ENCODE assay signal across 14 cellular contexts in the genomic region with DNA sequence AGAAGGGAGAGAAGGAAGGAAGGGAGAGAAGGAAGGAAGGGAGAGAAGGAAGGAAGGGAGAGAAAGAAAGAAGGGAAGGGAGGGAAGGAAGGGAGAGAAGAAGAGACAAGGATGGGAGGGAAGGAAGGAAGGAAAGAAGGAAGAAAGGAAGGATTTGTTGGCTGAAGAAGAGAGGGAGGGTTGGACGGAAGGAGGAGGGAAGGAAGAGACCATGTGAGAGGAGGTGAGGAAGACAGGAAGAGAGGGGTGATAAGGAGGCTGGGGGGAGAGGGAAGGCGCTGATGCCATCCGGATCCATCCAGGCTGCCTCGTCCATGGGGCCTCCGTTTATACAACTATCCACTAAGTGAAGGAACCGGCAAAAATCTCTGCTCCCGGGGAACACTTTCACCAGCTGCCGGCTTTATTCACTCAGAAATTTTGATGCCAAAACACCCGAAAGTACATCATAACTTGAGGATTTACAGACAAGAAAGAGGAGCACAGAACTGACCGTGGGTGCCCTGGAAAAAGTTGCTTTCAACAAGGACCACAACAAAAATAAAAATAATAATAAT. TPM values are rescaled to one million over a fixed set of nuclear protein-coding genes. Genes with fewer than 3 reads are reported as not detected.
DNase-seq lines count a peak whose midpoint lies in the region; ATAC-seq and TF ChIP-seq lines count a peak whose summit lies in the region.
"Had no signal": no experiment of that assay in that cellular context is flagged by ENCODE, and none has a peak within 500 bp of the region (broad histone marks: within the 10 kb centered on the region; RNA-seq: fewer than 3 reads in every experiment).

No MANE protein-coding gene starts in this region.

- TF ChIP-seq CTCF in HFFc6 (IDR thresholded peaks at IDR 0.05): no peak
- no peak for TF ChIP-seq CTCF in esophagus muscularis mucosa (IDR thresholded peaks at IDR 0.05)
- no peak for TF ChIP-seq CTCF in MM.1S (IDR thresholded peaks at IDR 0.05; ENCODE audit: low read length)

- peaks cover 46% of the 10 kb centered on the region for H3K4me1 Mint-ChIP-seq in HFFc6 (ENCODE audit: low read depth)
- H3K4me1 Mint-ChIP-seq: activated naive CD4-positive, alpha-beta T cell treated with anti-CD3 and anti-CD28 coated beads, Interleukin-2, amount 10 ng/mL, durations not matched to agents 7 days and 5 days had no signal

- H3K27ac ChIP-seq in ACC112 (ENCODE audit: low read depth, low read length) (peak overlapping the region; percentile 88), esophagus muscularis mucosa (replicated peaks in 1 of 4) (peak overlapping the region; percentile 40 to 86 (median 70)), rectal smooth muscle tissue (ENCODE audit: low read depth, low read length) (peak overlapping the region; percentile 12), MM.1S (ENCODE audit: low read length) (no peak overlapping the region)
- H3K27ac ChIP-seq: pancreas had no signal

- H3K27me3 ChIP-seq in ACC112 (ENCODE audit: insufficient read depth, low read length): no peaks in the 10 kb centered on the region
- H3K27me3 ChIP-seq in esophagus muscularis mucosa: no peaks in the 10 kb centered on the region
- no peaks in the 10 kb centered on the region for H3K27me3 ChIP-seq in rectal smooth muscle tissue (ENCODE audit: control insufficient read depth, insufficient read depth, low read length)
- H3K27me3 ChIP-seq in MM.1S (replicated peaks; ENCODE audit: insufficient read depth, low read length): no peaks in the 10 kb centered on the region
- H3K27me3 ChIP-seq: pancreas had no signal

- H3K79me2 ChIP-seq in ACC112 (ENCODE audit: control insufficient read depth, insufficient read depth, low read length, unreplicated experiment) (peaks cover 24% of the 10 kb centered on the region), MM.1S (ENCODE audit: low read length) (no peaks in the 10 kb centered on the region)

- intact Hi-C loops in esophagus muscularis mucosa (cut with DNase I): no loop called here

- H2AFZ ChIP-seq in ACC112 (ENCODE audit: low read length, unreplicated experiment): peak overlapping the region; percentile 25
- H2AFZ ChIP-seq in MM.1S (ENCODE audit: low read length): no peak overlapping the region

- H3F3A ChIP-seq in MM.1S (ENCODE audit: insufficient read depth, low read length): no peaks in the 10 kb centered on the region

- peak overlapping the region; percentile 72 for H3K4me3 Mint-ChIP-seq in HFFc6
- H3K4me3 Mint-ChIP-seq: activated naive CD4-positive, alpha-beta T cell treated with anti-CD3 and anti-CD28 coated beads, Interleukin-2, amount 10 ng/mL, durations not matched to agents 7 days and 5 days; T-cell had no signal

- H3K4me3 ChIP-seq in ACC112 (ENCODE audit: low read depth, low read length) (no peak overlapping the region), esophagus muscularis mucosa (peak overlapping the region in 1 of 4 donors; percentile 37), rectal smooth muscle tissue (ENCODE audit: low read length) (no peak overlapping the region), MM.1S (ENCODE audit: low read length) (no peak overlapping the region)
- H3K4me3 ChIP-seq: pancreas had no signal

- H3K36me3 Mint-ChIP-seq in HFFc6 (ENCODE audit: low read depth): peaks cover 35% of the 10 kb centered on the region

- ATAC-seq in GM21367 (IDR thresholded peaks at IDR 0.05; ENCODE audit: unreplicated experiment): no peak
- ATAC-seq: activated CD4-positive, CD25-positive, alpha-beta regulatory T cell treated with anti-CD3 and anti-CD28 coated beads, Interleukin-2, amount 50 U/mL, for 24 hours; pancreas; T-cell had no signal

- H4K20me1 ChIP-seq in MM.1S (ENCODE audit: insufficient read depth, low read length): no peaks in the 10 kb centered on the region

- H3K27me3 Mint-ChIP-seq in HFFc6 (ENCODE audit: insufficient read depth): peaks cover 2% of the 10 kb centered on the region; the same call in 1 of the 2 replicates
- H3K27me3 Mint-ChIP-seq: activated naive CD4-positive, alpha-beta T cell treated with anti-CD3 and anti-CD28 coated beads, Interleukin-2, amount 10 ng/mL, durations not matched to agents 7 days and 5 days; T-cell had no signal

- H3K9me2 ChIP-seq in MM.1S (replicated peaks; ENCODE audit: insufficient read depth, low read length): no peaks in the 10 kb centered on the region

- H3K9me3 Mint-ChIP-seq in HFFc6: no peaks in the 10 kb centered on the region
- H3K9me3 Mint-ChIP-seq: activated naive CD4-positive, alpha-beta T cell treated with anti-CD3 and anti-CD28 coated beads, Interleukin-2, amount 10 ng/mL, durations not matched to agents 7 days and 5 days; T-cell had no signal

- no peak overlapping the region for H3K4me2 ChIP-seq in MM.1S (ENCODE audit: low read depth, low read length)

- H3K36me3 ChIP-seq in ACC112 (ENCODE audit: insufficient read depth, low read length) (peaks cover 29% of the 10 kb centered on the region), esophagus muscularis mucosa (peaks cover 35 to 48% (median 43%) of the 10 kb centered on the region in 4 donors), rectal smooth muscle tissue (ENCODE audit: control insufficient read depth, insufficient read depth, low read length) (peaks cover 25% of the 10 kb centered on the region), MM.1S (replicated peaks; ENCODE audit: insufficient read depth, low read length) (no peaks in the 10 kb centered on the region; the same call in 1 of the 2 replicates)

- no peak for DNase-seq in HFFc6
- no peak for DNase-seq in esophagus muscularis mucosa (ENCODE audit: extremely low spot score)
- DNase-seq in UCSD-AML1 (lab: John Stamatoyannopoulos, UW; ENCODE audit: unreplicated experiment): no peak
- no peak for DNase-seq in MM.1S
- DNase-seq in NCI-H2196 treated with DMSO at 0.1 percent for 48 hours (lab: John Stamatoyannopoulos, UW; ENCODE audit: unreplicated experiment): no peak
- DNase-seq: activated naive CD4-positive, alpha-beta T cell treated with anti-CD3 and anti-CD28 coated beads, Interleukin-2, amount 10 ng/mL, durations not matched to agents 7 days and 5 days; effector memory CD4-positive, alpha-beta T cell; RPMI8226; T-cell had no signal

- H3K9ac ChIP-seq in rectal smooth muscle tissue (ENCODE audit: low read length) (no peak overlapping the region), MM.1S (ENCODE audit: low read length) (no peak overlapping the region)

- H3K4me1 ChIP-seq in ACC112 (ENCODE audit: control insufficient read depth, insufficient read depth, low read length, unreplicated experiment): peaks cover 19% of the 10 kb centered on the region
- peaks cover 0 to 36% (median 33%) of the 10 kb centered on the region in 4 donors for H3K4me1 ChIP-seq in esophagus muscularis mucosa
- peaks cover 2% of the 10 kb centered on the region for H3K4me1 ChIP-seq in rectal smooth muscle tissue (ENCODE audit: control insufficient read depth, insufficient read depth, low read length)
- H3K4me1 ChIP-seq in MM.1S (ENCODE audit: low read length): no peaks in the 10 kb centered on the region
- H3K4me1 ChIP-seq: pancreas had no signal

- 75% methylated on average over 10 of the region's 10 CpGs for WGBS in esophagus muscularis mucosa

- peak overlapping the region; percentile 94 for H3K27ac Mint-ChIP-seq in HFFc6
- H3K27ac Mint-ChIP-seq: activated naive CD4-positive, alpha-beta T cell treated with anti-CD3 and anti-CD28 coated beads, Interleukin-2, amount 10 ng/mL, durations not matched to agents 7 days and 5 days; T-cell had no signal

- no peak for TF ChIP-seq EP300 in esophagus muscularis mucosa (IDR thresholded peaks at IDR 0.05)

- no peaks in the 10 kb centered on the region for H3K9me3 ChIP-seq in esophagus muscularis mucosa
- H3K9me3 ChIP-seq in MM.1S (replicated peaks; ENCODE audit: insufficient read depth, low read length): no peaks in the 10 kb centered on the region
- H3K9me3 ChIP-seq: pancreas had no signal

- TF ChIP-seq POLR2A in esophagus muscularis mucosa (IDR thresholded peaks at IDR 0.05; ENCODE audit: low read depth): no peak

RNA-seq across cellular contexts. Expression of a gene that starts 14.9 kb away (rescaled TPM):
- 10 to 100 TPM; 19.6 to 27.1 (median 22.9) TPM for total RNA-seq in HFFc6 (2021; fragmentation: NEBNext Ultra II Directional; extraction: Animal tissue kit (Norgen Biotek cat#: 25700))
- 10 to 100 TPM; 19.6 to 22.4 (median 21.0) TPM for total RNA-seq in esophagus muscularis mucosa

RNA-seq across cellular contexts. Expression of a gene that starts 14.9 kb away (rescaled TPM):
- total RNA-seq in HFFc6 (2021; fragmentation: NEBNext Ultra II Directional; extraction: Animal tissue kit (Norgen Biotek cat#: 25700)): 10 to 100 TPM; 24.7 to 29.6 (median 25.6) TPM
- total RNA-seq in esophagus muscularis mucosa: 10 to 100 TPM; 32.8 to 44.8 (median 39.5) TPM
